Comparison of ENCODE assay signal across 8 cellular contexts in genomic region chr5:81233080-81233634, GRCh38. TPM values are rescaled to one million over a fixed set of nuclear protein-coding genes. Genes with fewer than 3 reads are reported as not detected.
DNase-seq lines count a peak whose midpoint lies in the region; ATAC-seq lines count a peak whose summit lies in the region.

CKMT2 (plus strand) TSS chr5:81233322; CDS start chr5:81251133, 17,811 bp downstream.

- H3K27me3 Mint-ChIP-seq in CD4-positive, alpha-beta memory T cell = no peaks in the 10 kb centered on the region

- POLR2A ChIA-PET in CD4-positive, alpha-beta memory T cell (lab: Charles Lee; ENCODE audit: partially characterized antibody) = no interaction called here

- H3K4me1 ChIP-seq in CD4-positive, alpha-beta memory T cell (ENCODE audit: insufficient read depth, low read length) = peaks cover 15% of the 10 kb centered on the region

- peaks cover 0 to 2% (median 0%) of the 10 kb centered on the region in 8 donors for H3K9me3 Mint-ChIP-seq in CD4-positive, alpha-beta memory T cell

- H3K36me3 Mint-ChIP-seq in CD4-positive, alpha-beta memory T cell = peaks cover 2 to 3% of the 10 kb centered on the region in 2 donors

- no peak for ATAC-seq in GM18873 (IDR thresholded peaks at IDR 0.05; ENCODE audit: low FRiP score, unreplicated experiment)

- H3K36me3 ChIP-seq in CD4-positive, alpha-beta memory T cell (ENCODE audit: insufficient read depth, low read length) = no peaks in the 10 kb centered on the region

- no peaks in the 10 kb centered on the region for H3K27me3 ChIP-seq in CD4-positive, alpha-beta memory T cell (ENCODE audit: insufficient read depth, low read length)

- intact Hi-C loops in CD4-positive, alpha-beta memory T cell (cut with micrococcal nuclease) = no loop called here

- H3K4me3 Mint-ChIP-seq in CD4-positive, alpha-beta memory T cell = no peak within 1 kb of the TSS

- peaks cover 7 to 24% (median 19%) of the 10 kb centered on the region in 4 donors for H3K4me1 Mint-ChIP-seq in CD4-positive, alpha-beta memory T cell

- no peak within 1 kb of the TSS for H3K4me3 ChIP-seq in CD4-positive, alpha-beta memory T cell (ENCODE audit: low read length in 2 of 2)

- H3K9me3 ChIP-seq in CD4-positive, alpha-beta memory T cell (ENCODE audit: control insufficient read depth in 1 of 2, low read length in 2 of 2) = no peaks in the 10 kb centered on the region

- DNase-seq in NCI-H2029 treated with DMSO at 0.1 percent for 48 hours (lab: John Stamatoyannopoulos, UW) (peak; percentile 50), ecto neural progenitor cell (ENCODE audit: low spot score) (peak; percentile 81), left kidney (ENCODE audit: low read depth, low spot score) (peak; percentile 90), substantia nigra (lab: John Stamatoyannopoulos, UW) (peak in 38 of 49 donors; percentile 19 to 79 (median 50)), SKM-1 (lab: John Stamatoyannopoulos, UW; ENCODE audit: unreplicated experiment) (no peak), GM19238 (ENCODE audit: insufficient read length, low spot score) (no peak)
- DNase-seq in CD4-positive, alpha-beta memory T cell = no peak

- peak within 1 kb of the TSS; percentile 63 for H3K27ac ChIP-seq in substantia nigra (ENCODE audit: low read depth, low read length, poor library complexity, severe bottlenecking)
- no peak within 1 kb of the TSS for H3K27ac ChIP-seq in CD4-positive, alpha-beta memory T cell (ENCODE audit: low read depth, low read length)

- H3K27ac Mint-ChIP-seq in CD4-positive, alpha-beta memory T cell = peak within 1 kb of the TSS in 3 of 7 donors; percentile 9 to 80 (median 17)

- CTCF ChIA-PET in CD4-positive, alpha-beta memory T cell (lab: Charles Lee; ENCODE audit: partially characterized antibody) = no interaction called here

RNA-seq across cellular contexts. Expression of gene CKMT2, which starts in this region (rescaled TPM):
- not detected for total RNA-seq in CD4-positive, alpha-beta memory T cell
- polyA plus RNA-seq in CD4-positive, alpha-beta memory T cell = not detected

Comparison
In these comparisons a context has a peak if more than half of its experiments do, and no peak if none do; other contexts are left out.
1. DNase-seq: peak in NCI-H2029 treated with DMSO at 0.1 percent for 48 hours (single experiment), ecto neural progenitor cell (single experiment), left kidney (single experiment) and substantia nigra (38 of 49); none in SKM-1 (single experiment), CD4-positive, alpha-beta memory T cell (0 of 5) and GM19238 (single experiment).